ENCODE assay signal across 2 cellular contexts in genomic region chr7:1909476-1909875, GRCh38.
TF ChIP-seq lines count a peak whose summit lies in the region.

No MANE protein-coding gene starts in this region.

TF ChIP-seq in GM23338, 12 proteins besides CTCF, POLR2A, EP300 and RAD21:
- no peak for TF ChIP-seq ZNF114 (CRISPR knock-in tag; IDR thresholded peaks at IDR 0.05)
- TF ChIP-seq EZH2phosphoT487 (IDR thresholded peaks at IDR 0.05; ENCODE audit: unreplicated experiment) = no peak
- no peak for TF ChIP-seq POLR2AphosphoS5 (IDR thresholded peaks at IDR 0.05; ENCODE audit: low read depth)
- TF ChIP-seq EZH2 (IDR thresholded peaks at IDR 0.05; ENCODE audit: low read depth, unreplicated experiment) = no peak
- no peak for TF ChIP-seq ETS1 (IDR thresholded peaks at IDR 0.05)
- no peak for TF ChIP-seq ZNF331 (CRISPR knock-in tag; IDR thresholded peaks at IDR 0.05; ENCODE audit: low read depth)
- TF ChIP-seq STAT1 (IDR thresholded peaks at IDR 0.05; ENCODE audit: unreplicated experiment) = no peak
- no peak for TF ChIP-seq NANOG (IDR thresholded peaks at IDR 0.05; ENCODE audit: borderline replicate concordance)
- TF ChIP-seq JUNB (IDR thresholded peaks at IDR 0.05; ENCODE audit: unreplicated experiment) = no peak
- no peak for TF ChIP-seq CREB1 (CRISPR knock-in tag; IDR thresholded peaks at IDR 0.05; ENCODE audit: low read depth)
- TF ChIP-seq ZNF462 (CRISPR knock-in tag; IDR thresholded peaks at IDR 0.05) = no peak
- no peak for TF ChIP-seq REST (IDR thresholded peaks at IDR 0.05; ENCODE audit: unreplicated experiment)

TF ChIP-seq in WTC11, 78 proteins besides CTCF, POLR2A, EP300 and RAD21:
- TF ChIP-seq JAZF1 (CRISPR knock-in tag; IDR thresholded peaks at IDR 0.05) (no peak), KAT7 (CRISPR knock-in tag; IDR thresholded peaks at IDR 0.05; ENCODE audit: borderline replicate concordance) (no peak), PREB (CRISPR knock-in tag; IDR thresholded peaks at IDR 0.05; ENCODE audit: borderline replicate concordance) (no peak), NFATC4 (CRISPR knock-in tag; IDR thresholded peaks at IDR 0.05) (no peak), E2F5 (CRISPR knock-in tag; IDR thresholded peaks at IDR 0.05) (no peak), FOXK1 (CRISPR knock-in tag; IDR thresholded peaks at IDR 0.05) (no peak), USF1 (CRISPR knock-in tag; IDR thresholded peaks at IDR 0.05) (no peak), RORB (CRISPR knock-in tag; IDR thresholded peaks at IDR 0.05) (no peak), ATF2 (CRISPR knock-in tag; IDR thresholded peaks at IDR 0.05; ENCODE audit: borderline replicate concordance, low read depth) (no peak), ZNF317 (CRISPR knock-in tag; IDR thresholded peaks at IDR 0.05; ENCODE audit: borderline replicate concordance, low read depth) (no peak), CBFB (CRISPR knock-in tag; IDR thresholded peaks at IDR 0.05; ENCODE audit: low read depth) (no peak)
